In the genomic region with DNA sequence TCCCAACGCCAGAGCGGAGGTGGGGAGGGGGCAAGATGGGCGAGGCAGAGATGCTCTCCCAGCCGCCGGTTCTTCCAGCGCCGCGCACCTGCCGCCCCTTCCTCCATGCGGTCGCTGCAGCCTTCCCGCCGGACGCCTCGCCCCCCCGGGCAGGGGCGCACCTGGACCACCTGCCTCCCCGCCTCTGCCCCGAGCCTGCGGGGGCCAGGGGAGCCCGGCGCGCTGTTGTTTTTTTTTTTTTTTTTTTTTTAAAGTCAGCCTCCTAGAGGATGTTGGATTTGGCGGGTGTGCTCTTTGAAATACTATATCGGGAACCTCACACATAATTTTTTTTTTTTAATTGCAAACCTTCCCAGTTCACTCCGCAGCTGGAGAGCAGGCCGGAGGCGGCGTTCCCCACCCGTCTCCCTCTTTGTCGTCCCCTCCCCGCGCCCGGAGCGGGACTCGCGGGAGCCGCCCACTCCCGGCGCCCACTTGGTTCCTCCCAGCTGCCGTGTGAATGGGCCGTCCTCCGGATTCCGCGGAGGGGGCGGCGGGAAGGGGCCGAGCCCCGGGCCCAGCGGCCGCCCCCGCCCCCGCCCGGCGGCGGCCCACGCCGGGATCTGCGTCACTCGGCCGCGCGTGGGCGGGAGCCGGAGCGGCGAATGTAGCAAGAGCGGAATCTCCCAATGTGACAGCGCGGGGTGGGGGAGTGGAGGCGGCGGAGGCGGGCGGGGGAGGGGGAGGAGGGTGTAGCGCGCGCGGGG, we compare ENCODE assay signal across 8 cellular contexts. TPM values are rescaled to one million over a fixed set of nuclear protein-coding genes. Genes with fewer than 3 reads are reported as not detected.
DNase-seq lines count a peak whose midpoint lies in the region; ATAC-seq and TF ChIP-seq lines count a peak whose summit lies in the region.

No MANE protein-coding gene starts in this region.

- peak; percentile 90 for DNase-seq in AG10803 (ENCODE audit: low read depth)
- DNase-seq in NCI-H345 (lab: John Stamatoyannopoulos, UW), result peak; percentile 91
- DNase-seq in activated CD4-positive, alpha-beta T cell treated with anti-CD3 and anti-CD28 coated beads for 48 hours, result peak; percentile 84
- DNase-seq in coronary artery (ENCODE audit: low spot score), result peak; percentile 93
- DNase-seq in left lung, result peak; percentile 91 to 96
- DNase-seq in stimulated activated CD4-positive, alpha-beta T cell treated with anti-CD3 and anti-CD28 coated beads, Interleukin-2, amount 100 ng/mL, for 24 hours, result peak; percentile 82 to 85

- intact Hi-C loops in left lung (cut with DNase I), result no loop called here

- no peaks in the 10 kb centered on the region for H3K36me3 ChIP-seq in left lung

- no peak for TF ChIP-seq CTCF in AG10803 (conservative IDR thresholded peaks at IDR 0.05; ENCODE audit: low read length)
- no peak for TF ChIP-seq CTCF in coronary artery (IDR thresholded peaks at IDR 0.05)
- no peak for TF ChIP-seq CTCF in left lung (IDR thresholded peaks at IDR 0.05)

- ATAC-seq in GM19023 (IDR thresholded peaks at IDR 0.05; ENCODE audit: unreplicated experiment), result peak; percentile 71
- peak; percentile 68 for ATAC-seq in HG03196 (IDR thresholded peaks at IDR 0.05; ENCODE audit: unreplicated experiment)
- peak; percentile 92 for ATAC-seq in left lung

- H3K27ac ChIP-seq in coronary artery (peak overlapping the region; percentile 88 to 98), left lung (peak overlapping the region; percentile 67 to 99)

- no peaks in the 10 kb centered on the region for H3K27me3 ChIP-seq in left lung

- H3K4me3 ChIP-seq in AG10803 (ENCODE audit: low read length), result peak overlapping the region; percentile 66
- peak overlapping the region; percentile 99 for H3K4me3 ChIP-seq in coronary artery
- H3K4me3 ChIP-seq in left lung, result peak overlapping the region; percentile 65 to 84

- H3K4me1 ChIP-seq in left lung, result peaks cover 8 to 46% of the 10 kb centered on the region in 2 donors

- no peaks in the 10 kb centered on the region for H3K9me3 ChIP-seq in left lung

RNA-seq across cellular contexts. Expression of a gene that starts 0.4 kb away (rescaled TPM):
- total RNA-seq in left lung, result 10 to 100 TPM; 28.4 to 32.9 TPM

Comparison
In these comparisons a context has a peak if more than half of its experiments do, and no peak if none do; other contexts are left out.
1. Peak in every context shown above with its lines: DNase-seq, ATAC-seq, H3K4me3 ChIP-seq and H3K27ac ChIP-seq.